In genomic region chr12:3752741-3753486, GRCh38 we compare ENCODE assay signal across 8 cellular contexts. TPM values are rescaled to one million over a fixed set of nuclear protein-coding genes. Genes with fewer than 3 reads are reported as not detected.
DNase-seq lines count a peak whose midpoint lies in the region; ATAC-seq and TF ChIP-seq lines count a peak whose summit lies in the region.

CRACR2A (minus strand) TSS chr12:3753109; CDS start chr12:3696999, 56,110 bp downstream.

- H3K36me3 Mint-ChIP-seq in CD4-positive, alpha-beta T cell (ENCODE audit: low read depth) = peaks cover 20% of the 10 kb centered on the region
- peaks cover 24% of the 10 kb centered on the region for H3K36me3 Mint-ChIP-seq in activated naive CD4-positive, alpha-beta T cell treated with anti-CD3 and anti-CD28 coated beads, Interleukin-2, amount 10 ng/mL, durations not matched to agents 7 days and 5 days

- CTCF ChIA-PET in CD4-positive, alpha-beta T cell (lab: Charles Lee) = interaction anchor here (0.8 to 1.8 kb wide), 10 partner anchors 9 to 128 kb away, joined by 3 to 10 read pairs (median 3); no protein-coding TSS in a partner anchor
- CTCF ChIA-PET in activated naive CD4-positive, alpha-beta T cell treated with anti-CD3 and anti-CD28 coated beads, Interleukin-2, amount 10 ng/mL, durations not matched to agents 7 days and 5 days (lab: Charles Lee) = interaction anchor here (0.9 to 2.1 kb wide), 6 partner anchors 13 to 453 kb away, joined by 3 to 8 read pairs (median 4); no protein-coding TSS in a partner anchor

- peak within 1 kb of the TSS; percentile 92 for H3K27ac ChIP-seq in CD4-positive, alpha-beta T cell (ENCODE audit: low read depth, low read length)
- H3K27ac ChIP-seq in SK-N-MC (no peak within 1 kb of the TSS), right cardiac atrium (ENCODE audit: low read length) (no peak within 1 kb of the TSS), skin epidermis (peak within 1 kb of the TSS; percentile 16 to 95 (median 85))

- no peaks in the 10 kb centered on the region for H3K27me3 ChIP-seq in CD4-positive, alpha-beta T cell (ENCODE audit: control insufficient read depth, insufficient read depth, low read length)
- H3K27me3 ChIP-seq in right cardiac atrium (ENCODE audit: control insufficient read depth, insufficient read depth) = no peaks in the 10 kb centered on the region

- 5% methylated on average over 62 of the region's 62 CpGs for WGBS in right cardiac atrium

- POLR2A ChIA-PET in CD4-positive, alpha-beta T cell (lab: Charles Lee) = interaction anchor here (1.0 to 1.9 kb wide), 7 partner anchors 9 to 519 kb away, joined by 3 to 11 read pairs (median 4); no protein-coding TSS in a partner anchor

- H3K27me3 Mint-ChIP-seq in CD4-positive, alpha-beta T cell = no peaks in the 10 kb centered on the region
- H3K27me3 Mint-ChIP-seq in activated naive CD4-positive, alpha-beta T cell treated with anti-CD3 and anti-CD28 coated beads, Interleukin-2, amount 10 ng/mL, durations not matched to agents 7 days and 5 days = no peaks in the 10 kb centered on the region

- H3K4me1 ChIP-seq in right cardiac atrium (ENCODE audit: control insufficient read depth, insufficient read depth, low read length) = peaks cover 1% of the 10 kb centered on the region

- no peaks in the 10 kb centered on the region for H3K9me3 Mint-ChIP-seq in CD4-positive, alpha-beta T cell
- no peaks in the 10 kb centered on the region for H3K9me3 Mint-ChIP-seq in activated naive CD4-positive, alpha-beta T cell treated with anti-CD3 and anti-CD28 coated beads, Interleukin-2, amount 10 ng/mL, durations not matched to agents 7 days and 5 days

- no peaks in the 10 kb centered on the region for H3K36me3 ChIP-seq in SK-N-MC (ENCODE audit: insufficient read depth, low read length)

- peaks cover 71% of the 10 kb centered on the region for H3K4me1 Mint-ChIP-seq in CD4-positive, alpha-beta T cell (ENCODE audit: low read depth)
- peaks cover 58% of the 10 kb centered on the region for H3K4me1 Mint-ChIP-seq in activated naive CD4-positive, alpha-beta T cell treated with anti-CD3 and anti-CD28 coated beads, Interleukin-2, amount 10 ng/mL, durations not matched to agents 7 days and 5 days

- ATAC-seq in CD4-positive, alpha-beta T cell (ENCODE audit: poor library complexity) = peak; percentile 78
- ATAC-seq in GM19351 (IDR thresholded peaks at IDR 0.05; ENCODE audit: unreplicated experiment) (peak; percentile 75), HG03460 (IDR thresholded peaks at IDR 0.05; ENCODE audit: unreplicated experiment) (peak; percentile 81), right cardiac atrium (peak; percentile 88 to 90)

- H3K9me3 ChIP-seq in CD4-positive, alpha-beta T cell (ENCODE audit: control insufficient read depth, low read length) = no peaks in the 10 kb centered on the region
- no peaks in the 10 kb centered on the region for H3K9me3 ChIP-seq in SK-N-MC (ENCODE audit: low read depth, low read length)
- H3K9me3 ChIP-seq in right cardiac atrium (ENCODE audit: control insufficient read depth, low read length) = no peaks in the 10 kb centered on the region

- no peak within 1 kb of the TSS for H3K9ac ChIP-seq in SK-N-MC (ENCODE audit: insufficient read length)

- TF ChIP-seq CTCF in CD4-positive, alpha-beta T cell (IDR thresholded peaks at IDR 0.05) = peak; percentile 80

- peak within 1 kb of the TSS; percentile 89 for H3K4me3 Mint-ChIP-seq in CD4-positive, alpha-beta T cell
- H3K4me3 Mint-ChIP-seq in activated naive CD4-positive, alpha-beta T cell treated with anti-CD3 and anti-CD28 coated beads, Interleukin-2, amount 10 ng/mL, durations not matched to agents 7 days and 5 days = peak within 1 kb of the TSS; percentile 80

- DNase-seq in CD4-positive, alpha-beta T cell = peak; percentile 70 to 84 (median 78)
- DNase-seq in SK-N-MC (ENCODE audit: low read depth, low spot score) (no peak), right cardiac atrium (peak; percentile 83 to 91 (median 89)), cortex of kidney (lab: John Stamatoyannopoulos, UW) (no peak)
- DNase-seq in activated naive CD4-positive, alpha-beta T cell treated with anti-CD3 and anti-CD28 coated beads, Interleukin-2, amount 10 ng/mL, durations not matched to agents 7 days and 5 days = peak; percentile 90

- H3K27ac Mint-ChIP-seq in CD4-positive, alpha-beta T cell = peak within 1 kb of the TSS; percentile 92
- H3K27ac Mint-ChIP-seq in activated naive CD4-positive, alpha-beta T cell treated with anti-CD3 and anti-CD28 coated beads, Interleukin-2, amount 10 ng/mL, durations not matched to agents 7 days and 5 days = peak within 1 kb of the TSS; percentile 95

- intact Hi-C loops in CD4-positive, alpha-beta T cell (cut with DNase I, micrococcal nuclease) = loop anchor here (5.0 to 10.0 kb wide), 7 partner anchors 36 to 1956 kb away; partner anchors contain the start of genes PARP11 (in 1 of the 2) and TIGAR (in 1 of the 2)
- intact Hi-C loops in right cardiac atrium (cut with DNase I) = loop anchor here in 1 of 4 donors (10.0 kb wide), 1 partner anchor 68 kb away; no protein-coding TSS in a partner anchor

- H3K4me3 ChIP-seq in SK-N-MC (peak within 1 kb of the TSS; percentile 18; the same call in 1 of the 2 replicates), right cardiac atrium (ENCODE audit: low read length) (peak within 1 kb of the TSS; percentile 33), skin epidermis (peak within 1 kb of the TSS; percentile 43 to 54 (median 47))

RNA-seq across cellular contexts. Expression of gene CRACR2A, which starts in this region (rescaled TPM):
- total RNA-seq in CD4-positive, alpha-beta T cell = 10 to 100 TPM; 23.5 to 27.5 TPM
- 10 to 100 TPM in 2 of 4 donors, 1 to 10 TPM in 2; 7.5 to 15.5 (median 9.8) TPM for total RNA-seq in right cardiac atrium
- 5.7 TPM for polyA plus RNA-seq in right cardiac atrium

Comparison
In these comparisons a context has a peak if more than half of its experiments do, and no peak if none do; other contexts are left out.
1. DNase-seq: peak in CD4-positive, alpha-beta T cell (10 of 10), activated naive CD4-positive, alpha-beta T cell treated with anti-CD3 and anti-CD28 coated beads, Interleukin-2, amount 10 ng/mL, durations not matched to agents 7 days and 5 days (single experiment) and right cardiac atrium (3 of 3); none in SK-N-MC (single experiment) and cortex of kidney (single experiment).
2. H3K27ac ChIP-seq: peak in CD4-positive, alpha-beta T cell (single experiment) and skin epidermis (21 of 21); none in SK-N-MC (single experiment) and right cardiac atrium (single experiment).
3. Peak in every context shown above with its lines, with median percentiles within 50 percentile points of each other: ATAC-seq and H3K4me3 ChIP-seq.